ENCODE assay signal across 17 cellular contexts in genomic region chr12:573226-573625, GRCh38.
DNase-seq lines count a peak whose midpoint lies in the region; ATAC-seq lines count a peak whose summit lies in the region.
"Had no signal": no experiment of that assay in that cellular context is flagged by ENCODE, and none has a peak within 500 bp of the region (broad histone marks: within the 10 kb centered on the region; RNA-seq: fewer than 3 reads in every experiment).

No MANE protein-coding gene starts in this region.

- ATAC-seq in activated CD4-positive, CD25-positive, alpha-beta regulatory T cell treated with anti-CD3 and anti-CD28 coated beads, Interleukin-2, amount 50 U/mL, for 24 hours: no peak
- ATAC-seq in left cardiac atrium (no peak), Right ventricle myocardium inferior (no peak), HG03139 (IDR thresholded peaks at IDR 0.05; ENCODE audit: unreplicated experiment) (no peak)

- intact Hi-C loops in left cardiac atrium (cut with DNase I) (loop anchor here (5.0 to 10.0 kb wide), 3 partner anchors 59 to 372 kb away; partner anchors contain the start of genes RAD52 (in 1 of the 2) and WNK1 (in 1 of the 2)), Right ventricle myocardium inferior (cut with DNase I) (no loop called here)

- no peak overlapping the region for H3K27ac ChIP-seq in caudate nucleus (ENCODE audit: low read depth, low read length)
- H3K27ac ChIP-seq: BLaER1, HL-60 had no signal

- peak; percentile 4 for DNase-seq in activated CD4-positive, CD25-positive, alpha-beta regulatory T cell treated with anti-CD3 and anti-CD28 coated beads, Interleukin-2, amount 50 U/mL, for 72 hours
- DNase-seq in left cardiac atrium (peak; percentile 1), Right ventricle myocardium inferior (ENCODE audit: missing footprints) (no peak), islet precursor cell (peak; percentile 27), caudate nucleus (lab: John Stamatoyannopoulos, UW) (no peak), NCI-H2171 (lab: John Stamatoyannopoulos, UW) (no peak)
- DNase-seq: 8988T, DMS 273 treated with DMSO at 0.1 percent for 48 hours, GF-D8, Kasumi-1, NCI-H187, NCI-H446, NCI-H69 had no signal

Comparison
In these comparisons a context has a peak if more than half of its experiments do, and no peak if none do; other contexts are left out.
1. DNase-seq: peak in activated CD4-positive, CD25-positive, alpha-beta regulatory T cell treated with anti-CD3 and anti-CD28 coated beads, Interleukin-2, amount 50 U/mL, for 72 hours (single experiment), left cardiac atrium (single experiment) and islet precursor cell (single experiment); none in Right ventricle myocardium inferior (single experiment), caudate nucleus (0 of 61) and NCI-H2171 (single experiment).